1 cellular context compared by ENCODE assay signal in genomic region chr10:68578945-68579344, GRCh38.
TF ChIP-seq lines count a peak whose summit lies in the region.

No MANE protein-coding gene starts in this region.

TF ChIP-seq in IMR-90, 13 proteins besides CTCF, POLR2A, EP300 and RAD21 (continued from another document):
- TF ChIP-seq USF2 (IDR thresholded peaks at IDR 0.05; ENCODE audit: low read depth, low read length) (no peak), CHD1 (IDR thresholded peaks at IDR 0.05; ENCODE audit: low read depth, low read length) (no peak), MAFK (IDR thresholded peaks at IDR 0.05; ENCODE audit: low read depth, low read length) (no peak), ELK1 (IDR thresholded peaks at IDR 0.05; ENCODE audit: borderline replicate concordance, low read depth, low read length) (no peak), RFX5 (IDR thresholded peaks at IDR 0.05; ENCODE audit: low read depth, low read length) (no peak), BHLHE40 (IDR thresholded peaks at IDR 0.05; ENCODE audit: low read depth, low read length) (no peak)
